19 cellular contexts compared by ENCODE assay signal in the genomic region with DNA sequence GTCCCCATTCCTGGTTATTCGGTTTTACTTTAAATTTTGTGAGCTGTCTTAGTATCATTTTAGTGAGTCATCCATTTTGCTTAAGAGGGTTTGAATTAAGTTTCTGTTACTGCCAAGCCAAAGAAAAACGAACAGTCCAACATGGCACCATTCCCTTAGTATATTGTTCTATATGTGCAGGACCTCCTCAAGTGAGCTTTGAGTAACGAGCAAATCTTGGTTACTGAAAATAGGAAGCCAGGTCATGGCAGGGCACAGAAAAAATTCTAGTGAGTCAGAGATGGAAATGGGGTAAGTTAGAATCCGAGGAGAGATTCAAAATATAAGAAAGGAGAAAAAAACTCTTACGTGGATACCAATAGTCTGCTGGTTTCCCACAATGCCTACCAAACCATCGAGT.
DNase-seq lines count a peak whose midpoint lies in the region; ATAC-seq, FAIRE-seq and TF ChIP-seq lines count a peak whose summit lies in the region.
"Had no signal": no experiment of that assay in that cellular context is flagged by ENCODE, and none has a peak within 500 bp of the region (broad histone marks: within the 10 kb centered on the region; RNA-seq: fewer than 3 reads in every experiment).

No MANE protein-coding gene starts in this region.

- no peak overlapping the region for H3K23ac ChIP-seq in H9 (ENCODE audit: insufficient read length, low read depth, low read length)

- CTCF ChIA-PET in K562 (lab: Yijun Ruan, JAX; ENCODE audit: low intra/inter-chr PET ratio): no interaction called here
- CTCF ChIA-PET in SK-N-SH (lab: Yijun Ruan, JAX): interaction anchor here (0.6 to 1.2 kb wide), 2 partner anchors 11 to 14 kb away, joined by 3 read pairs; no protein-coding TSS in a partner anchor

- no peak overlapping the region for H3K27ac Mint-ChIP-seq in natural killer cell treated with Interleukin-12 subunit alpha and Interleukin-12 subunit beta and Interleukin-15 and Interleukin-18, amount 100 ng/mL, for 72 hours
- no peak overlapping the region for H3K27ac Mint-ChIP-seq in H9
- H3K27ac Mint-ChIP-seq: B cell; CD4-positive, alpha-beta T cell; GM23338 had no signal

- no peak for FAIRE-seq in K562 (lab: Jason Lieb, UNC)
- FAIRE-seq: HTR-8/SVneo had no signal

- H3K18ac ChIP-seq in H9 (ENCODE audit: insufficient read length, low read depth, low read length): no peak overlapping the region

- no peaks in the 10 kb centered on the region for H3K9me1 ChIP-seq in K562 (ENCODE audit: control insufficient read depth, insufficient read depth, low read length)

- H3K9me3 ChIP-seq in MG63 (no peaks in the 10 kb centered on the region), K562 (replicated peaks; ENCODE audit: control insufficient read depth, insufficient read depth, low read depth, low read length) (no peaks in the 10 kb centered on the region), SK-N-SH (no peaks in the 10 kb centered on the region), H9 (ENCODE audit: control insufficient read depth, low read depth, low read length) (no peaks in the 10 kb centered on the region)

- ATAC-seq in K562: no peak
- no peak for ATAC-seq in natural killer cell treated with Interleukin-12 subunit alpha and Interleukin-12 subunit beta and Interleukin-15 and Interleukin-18, amount 100 ng/mL, for 72 hours
- ATAC-seq: GM23338 had no signal

- H3K4me3 Mint-ChIP-seq in natural killer cell treated with Interleukin-12 subunit alpha and Interleukin-12 subunit beta and Interleukin-15 and Interleukin-18, amount 100 ng/mL, for 72 hours: no peak overlapping the region
- H3K4me3 Mint-ChIP-seq in H9: no peak overlapping the region
- H3K4me3 Mint-ChIP-seq: B cell; CD4-positive, alpha-beta T cell; GM23338 had no signal

- H3K9me3 Mint-ChIP-seq in natural killer cell treated with Interleukin-12 subunit alpha and Interleukin-12 subunit beta and Interleukin-15 and Interleukin-18, amount 100 ng/mL, for 72 hours: no peaks in the 10 kb centered on the region
- peaks cover 4% of the 10 kb centered on the region in 2 experiments; a peak in 3 of 5 replicates for H3K9me3 Mint-ChIP-seq in H9
- H3K9me3 Mint-ChIP-seq: CD4-positive, alpha-beta T cell had no signal

- no peak overlapping the region for H2BK5ac ChIP-seq in H9 (ENCODE audit: insufficient read length, low read length)

- TF ChIP-seq CTCF in K562 (IDR thresholded peaks at IDR 0.05 in 2 of 3, conservative IDR thresholded peaks at IDR 0.05 in 1 of 3; ENCODE audit: insufficient read depth in 2 of 3, low read depth in 1 of 3, low read length in 3 of 3) (no peak), fibroblast of pulmonary artery (IDR thresholded peaks at IDR 0.05; ENCODE audit: low read length, missing control alignments) (no peak), SK-N-SH (IDR thresholded peaks at IDR 0.05) (no peak), H9 (conservative IDR thresholded peaks at IDR 0.05) (no peak)

- BruUV-seq in K562 (replicated peaks; lab: Mats Ljungman, UMichigan): no TSS peak

- no peak overlapping the region for H3K9ac ChIP-seq in K562 (ENCODE audit: insufficient read depth in 1 of 2, low read depth in 2 of 2, low read length in 2 of 2)
- H3K9ac ChIP-seq in SK-N-SH: no peak overlapping the region
- no peak overlapping the region for H3K9ac ChIP-seq in H9 (ENCODE audit: extremely low read depth, insufficient read length, low read length)

- H2AFZ ChIP-seq in K562 (ENCODE audit: low read depth, low read length) (no peak overlapping the region), SK-N-SH (ENCODE audit: low read depth) (no peak overlapping the region), H9 (ENCODE audit: low read length) (no peak overlapping the region)
- H2AFZ ChIP-seq: GM23338 had no signal

- no peaks in the 10 kb centered on the region for H3K36me3 Mint-ChIP-seq in natural killer cell treated with Interleukin-12 subunit alpha and Interleukin-12 subunit beta and Interleukin-15 and Interleukin-18, amount 100 ng/mL, for 72 hours
- 0 out of 7 replicates have a peak, but pooled peaks cover 0 to 1% (median 0%) of the 10 kb centered on the region in 3 experiments for H3K36me3 Mint-ChIP-seq in H9 (ENCODE audit: insufficient read depth in 1 of 3, low read depth in 3 of 3)

- H3K4me1 Mint-ChIP-seq in natural killer cell treated with Interleukin-12 subunit alpha and Interleukin-12 subunit beta and Interleukin-15 and Interleukin-18, amount 100 ng/mL, for 72 hours (ENCODE audit: low read depth in 2 of 2): no peaks in the 10 kb centered on the region
- H3K4me1 Mint-ChIP-seq in H9: peaks cover 8 to 11% of the 10 kb centered on the region in 2 experiments
- H3K4me1 Mint-ChIP-seq: B cell had no signal

- peaks cover 0 to 8% of the 10 kb centered on the region in 2 donors for H3K27me3 Mint-ChIP-seq in natural killer cell treated with Interleukin-12 subunit alpha and Interleukin-12 subunit beta and Interleukin-15 and Interleukin-18, amount 100 ng/mL, for 72 hours
- H3K27me3 Mint-ChIP-seq in H9 (ENCODE audit: low read depth): 0 out of 2 replicates have a peak, but pooled peaks cover under 1% of the 10 kb centered on the region
- H3K27me3 Mint-ChIP-seq: B cell; CD4-positive, alpha-beta T cell had no signal

- H2BK120ac ChIP-seq in H9 (ENCODE audit: low read depth, low read length, poor library complexity, severe bottlenecking): no peak overlapping the region

- H3K79me2 ChIP-seq in K562 (ENCODE audit: control insufficient read depth, insufficient read depth, low read length) (no peaks in the 10 kb centered on the region), SK-N-SH (ENCODE audit: insufficient read depth) (no peaks in the 10 kb centered on the region), H9 (ENCODE audit: insufficient read depth, low read length) (no peaks in the 10 kb centered on the region)

- H3K4me3 ChIP-seq in MG63 (no peak overlapping the region), K562 (no peak overlapping the region), fibroblast of pulmonary artery (replicated peaks; ENCODE audit: low read depth, low read length) (no peak overlapping the region), SK-N-SH (ENCODE audit: low read depth in 2 of 2, low read length in 1 of 2) (no peak overlapping the region)
- H3K4me3 ChIP-seq: GM23338 had no signal

- H3K4ac ChIP-seq in H9 (ENCODE audit: low read depth, low read length): no peak overlapping the region

- H3K79me1 ChIP-seq in H9 (ENCODE audit: insufficient read depth, low read depth, low read length, poor library complexity, severe bottlenecking): no peaks in the 10 kb centered on the region

- POLR2A ChIA-PET in K562 (lab: Yijun Ruan, JAX) (interaction anchor here (0.5 to 1.4 kb wide), 2 partner anchors 290 to 361 kb away, joined by 3 to 4 read pairs; no protein-coding TSS in a partner anchor), SK-N-SH (lab: Yijun Ruan, JAX) (no interaction called here)

- no peaks in the 10 kb centered on the region for H3K23me2 ChIP-seq in H9 (ENCODE audit: insufficient read length, low read depth, low read length, poor library complexity, severe bottlenecking)

- no peak overlapping the region for H3K14ac ChIP-seq in H9 (ENCODE audit: insufficient read depth, low read length)

- H3K27me3 ChIP-seq in MG63: no peaks in the 10 kb centered on the region
- no peaks in the 10 kb centered on the region for H3K27me3 ChIP-seq in K562 (ENCODE audit: control insufficient read depth in 2 of 2, insufficient read depth in 2 of 2, low read length in 2 of 2)
- H3K27me3 ChIP-seq in SK-N-SH (ENCODE audit: insufficient read depth): no peaks in the 10 kb centered on the region
- H3K27me3 ChIP-seq in H9 (ENCODE audit: insufficient read depth, low read length): no peaks in the 10 kb centered on the region

- H4K91ac ChIP-seq in H9 (ENCODE audit: insufficient read length, low read depth, low read length): no peak overlapping the region

- H2BK15ac ChIP-seq in H9 (ENCODE audit: low read depth, low read length): no peak overlapping the region

- H3K4me2 ChIP-seq in K562 (ENCODE audit: insufficient read depth, low read length) (no peak overlapping the region), SK-N-SH (no peak overlapping the region), H9 (ENCODE audit: insufficient read depth, insufficient read length, low read length) (no peak overlapping the region)
- H3K4me2 ChIP-seq: GM23338 had no signal

- H3K4me1 ChIP-seq in K562 (replicated peaks in 1 of 2; ENCODE audit: control insufficient read depth in 2 of 2, insufficient read depth in 2 of 2, low read length in 2 of 2) (peaks cover 0 to 3% of the 10 kb centered on the region in 2 experiments; a peak in 2 of 5 replicates), SK-N-SH (ENCODE audit: control insufficient read depth in 1 of 2, insufficient read depth in 2 of 2, low read depth in 1 of 2, low read length in 1 of 2) (no peaks in the 10 kb centered on the region), H9 (ENCODE audit: insufficient read depth, low read length) (no peaks in the 10 kb centered on the region)

- H3K9me2 ChIP-seq in SK-N-SH: no peaks in the 10 kb centered on the region

- no peak overlapping the region for H4K5ac ChIP-seq in H9 (ENCODE audit: insufficient read length, low read depth, low read length)

- no peaks in the 10 kb centered on the region for H3F3A ChIP-seq in SK-N-SH (replicated peaks; ENCODE audit: insufficient read depth)

- no peak for TF ChIP-seq POLR2A in K562 (conservative IDR thresholded peaks at IDR 0.05)

- intact Hi-C loops in K562 (cut with micrococcal nuclease): no loop called here

- in situ Hi-C loops in K562 (cut with MboI): no loop called here

- no peak overlapping the region for H3K56ac ChIP-seq in H9 (ENCODE audit: insufficient read length, low read depth, low read length)

- 39% methylated on average over 6 of the region's 6 CpGs for WGBS in K562 (ENCODE audit: insufficient coverage, low coverage, missing lambda C conversion rate)
- WGBS in SK-N-SH (ENCODE audit: low lambda C conversion rate): 72% methylated on average over 6 of the region's 6 CpGs
- WGBS in H9 (ENCODE audit: extremely low coverage, insufficient read length, low lambda C conversion rate): no CpG with 5 or more reads among the region's 6 CpGs

- H3K36me3 ChIP-seq in MG63 (no peaks in the 10 kb centered on the region), K562 (ENCODE audit: control insufficient read depth, insufficient read depth, low read length) (no peaks in the 10 kb centered on the region), SK-N-SH (replicated peaks in 1 of 2; ENCODE audit: control insufficient read depth in 1 of 2, insufficient read depth in 2 of 2, low read length in 1 of 2) (no peaks in the 10 kb centered on the region)

- DNase-seq in MG63 (peak; percentile 32), K562 (ENCODE audit: extremely low read depth in 1 of 4, low spot score in 3 of 4) (no peak), fibroblast of pulmonary artery (ENCODE audit: low read depth) (peak; percentile 85), pulmonary artery endothelial cell (ENCODE audit: low read depth, low spot score) (peak; percentile 13), SK-N-SH (no peak), H9 (no peak), NOMO-1 treated with DMSO at 0.1 percent for 48 hours (lab: John Stamatoyannopoulos, UW; ENCODE audit: unreplicated experiment) (no peak)
- DNase-seq in natural killer cell treated with Interleukin-12 subunit alpha and Interleukin-12 subunit beta and Interleukin-15 and Interleukin-18, amount 100 ng/mL, for 72 hours (ENCODE audit: low spot score): no peak
- DNase-seq: Calu3; CD4-positive, alpha-beta T cell; GDM1; NCI-H1092; NCI-H1694; NCI-H2107; NCI-H345; Right ventricle myocardium superior had no signal

- H2BK12ac ChIP-seq in H9 (ENCODE audit: insufficient read length, low read depth, low read length): no peak overlapping the region

- no peak overlapping the region for H3T11ph ChIP-seq in H9 (ENCODE audit: low read length)

- TF ChIP-seq RAD21 in K562 (CRISPR knock-in tag; conservative IDR thresholded peaks at IDR 0.05 in 1 of 2, IDR thresholded peaks at IDR 0.05 in 1 of 2) (no peak), SK-N-SH (IDR thresholded peaks at IDR 0.05; ENCODE audit: low read length) (no peak)

- no peak overlapping the region for H2BK20ac ChIP-seq in H9 (ENCODE audit: low read depth, low read length, poor library complexity, severe bottlenecking)

- TF ChIP-seq EP300 in K562 (IDR thresholded peaks at IDR 0.05; ENCODE audit: low read length): no peak
- TF ChIP-seq EP300 in SK-N-SH (IDR thresholded peaks at IDR 0.05; ENCODE audit: borderline replicate concordance in 1 of 2, low read depth in 1 of 2, low read length in 1 of 2): no peak

- no peak overlapping the region for H2AK5ac ChIP-seq in H9 (ENCODE audit: insufficient read length, low read length)

- H4K8ac ChIP-seq in H9 (replicated peaks; ENCODE audit: insufficient read length, low read depth, low read length): no peak overlapping the region

- H4K20me1 ChIP-seq in K562 (replicated peaks; ENCODE audit: control insufficient read depth, insufficient read depth, low read length) (no peaks in the 10 kb centered on the region), SK-N-SH (ENCODE audit: insufficient read depth) (no peaks in the 10 kb centered on the region), H9 (ENCODE audit: control insufficient read depth, insufficient read depth, insufficient read length) (no peaks in the 10 kb centered on the region)

- H3K27ac ChIP-seq in K562 (ENCODE audit: extremely low read depth, low read depth, low read length) (no peak overlapping the region), SK-N-SH (ENCODE audit: low read depth in 2 of 2, low read length in 1 of 2) (no peak overlapping the region), H9 (ENCODE audit: insufficient read length, low read depth, low read length) (no peak overlapping the region)

Comparison
In these comparisons a context has a peak if more than half of its experiments do, and no peak if none do; other contexts are left out.
1. DNase-seq: peak in MG63 (single experiment), fibroblast of pulmonary artery (single experiment) and pulmonary artery endothelial cell (single experiment); none in K562 (0 of 4), SK-N-SH (single experiment), natural killer cell treated with Interleukin-12 subunit alpha and Interleukin-12 subunit beta and Interleukin-15 and Interleukin-18, amount 100 ng/mL, for 72 hours (single experiment), H9 (single experiment) and NOMO-1 treated with DMSO at 0.1 percent for 48 hours (single experiment).